ENCODE assay signal across 9 cellular contexts in the genomic region with DNA sequence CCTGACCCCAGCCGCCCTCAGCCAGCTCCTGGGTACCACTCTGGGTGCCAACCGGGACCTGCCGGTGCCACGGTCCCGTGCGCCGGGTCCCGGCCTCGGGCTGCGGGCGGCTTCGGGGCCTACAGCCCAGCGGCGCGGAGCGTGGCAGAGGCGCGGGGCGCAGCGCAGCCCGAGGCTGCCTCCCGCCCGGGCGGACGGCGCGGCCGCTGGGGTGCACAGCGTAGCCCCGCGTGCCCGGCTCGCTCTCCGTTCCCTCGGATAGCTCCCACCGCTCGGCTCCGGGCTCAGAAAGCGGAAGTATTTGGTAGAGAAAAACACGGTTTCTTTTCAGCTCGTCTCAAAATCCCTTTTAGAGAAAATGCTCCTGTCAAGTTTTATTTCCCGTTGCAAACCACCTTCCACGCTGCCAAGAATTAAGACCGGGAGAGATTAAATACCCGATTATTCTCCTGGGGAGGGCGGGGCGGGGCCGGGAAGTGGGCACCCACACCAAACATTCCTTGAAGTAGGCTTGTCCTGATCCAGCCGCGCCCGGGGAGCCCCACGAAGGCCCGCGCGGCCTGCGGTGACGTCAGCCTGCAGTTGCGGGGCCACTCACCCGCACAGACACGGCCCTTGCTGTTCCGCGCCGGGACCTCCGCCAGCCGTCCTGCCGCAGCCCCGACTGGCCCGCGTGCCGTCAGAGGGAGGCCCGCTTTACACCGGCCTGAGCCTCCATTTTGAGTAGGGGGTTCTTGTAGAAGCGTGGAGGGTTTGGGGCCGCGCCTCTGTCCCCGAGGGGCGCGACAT. TPM values are rescaled to one million over a fixed set of nuclear protein-coding genes. Genes with fewer than 3 reads are reported as not detected.
DNase-seq lines count a peak whose midpoint lies in the region; ATAC-seq and TF ChIP-seq lines count a peak whose summit lies in the region.
"Had no signal": no experiment of that assay in that cellular context is flagged by ENCODE, and none has a peak within 500 bp of the region (broad histone marks: within the 10 kb centered on the region; RNA-seq: fewer than 3 reads in every experiment).

No MANE protein-coding gene starts in this region.

- H3K36me3 Mint-ChIP-seq in effector memory CD8-positive, alpha-beta T cell (ENCODE audit: insufficient read depth), result peaks cover 23% of the 10 kb centered on the region
- H3K36me3 Mint-ChIP-seq in natural killer cell, result no peaks in the 10 kb centered on the region

- in situ Hi-C loops in KBM-7 (cut with MboI; ENCODE audit: low pct_unique_long_range_greater_than_20kb, low sequenced_read_pairs), result loop anchor here (25.0 kb wide), 1 partner anchor 830 kb away; no protein-coding TSS in a partner anchor

- intact Hi-C loops in natural killer cell (cut with micrococcal nuclease), result no loop called here

- DNase-seq in KBM-7 (peak; percentile 64), natural killer cell (peak; percentile 22), NAMALWA (ENCODE audit: low spot score) (no peak)
- DNase-seq in effector memory CD8-positive, alpha-beta T cell, result no peak
- DNase-seq: DND-41 had no signal

- no peaks in the 10 kb centered on the region for H3K9me3 Mint-ChIP-seq in effector memory CD8-positive, alpha-beta T cell
- no peaks in the 10 kb centered on the region for H3K9me3 Mint-ChIP-seq in natural killer cell

- peak overlapping the region; percentile 40 to 65 for H3K4me3 Mint-ChIP-seq in effector memory CD8-positive, alpha-beta T cell
- peak overlapping the region; percentile 81 for H3K4me3 Mint-ChIP-seq in natural killer cell

- H3K4me1 ChIP-seq in ACC112 (ENCODE audit: control insufficient read depth, insufficient read depth, low read length, unreplicated experiment), result no peaks in the 10 kb centered on the region

- TF ChIP-seq CTCF in natural killer cell (IDR thresholded peaks at IDR 0.05), result no peak

- ATAC-seq in effector memory CD8-positive, alpha-beta T cell (replicated peaks), result peak; percentile 64
- peak; percentile 59 to 76 (median 70) for ATAC-seq in natural killer cell
- no peak for ATAC-seq in GM21360 (IDR thresholded peaks at IDR 0.05; ENCODE audit: unreplicated experiment)
- ATAC-seq in HG02970 (IDR thresholded peaks at IDR 0.05; ENCODE audit: low FRiP score, unreplicated experiment), result no peak
- no peak for ATAC-seq in GM19324 (IDR thresholded peaks at IDR 0.05; ENCODE audit: low FRiP score, unreplicated experiment)

- peaks cover 98% of the 10 kb centered on the region for H3K27me3 ChIP-seq in ACC112 (ENCODE audit: insufficient read depth, low read length)

- H3K27me3 Mint-ChIP-seq in effector memory CD8-positive, alpha-beta T cell, result peaks cover 85 to 97% of the 10 kb centered on the region in 2 donors
- H3K27me3 Mint-ChIP-seq in natural killer cell (ENCODE audit: low read depth in 2 of 2), result peaks cover 79 to 90% of the 10 kb centered on the region in 2 donors

- no peak overlapping the region for H3K27ac Mint-ChIP-seq in effector memory CD8-positive, alpha-beta T cell
- H3K27ac Mint-ChIP-seq in natural killer cell, result no peak overlapping the region

- H3K79me2 ChIP-seq in ACC112 (ENCODE audit: control insufficient read depth, insufficient read depth, low read length, unreplicated experiment), result no peaks in the 10 kb centered on the region

- peaks cover 20 to 34% of the 10 kb centered on the region in 2 donors for H3K4me1 Mint-ChIP-seq in effector memory CD8-positive, alpha-beta T cell (ENCODE audit: low read depth in 2 of 2)
- H3K4me1 Mint-ChIP-seq in natural killer cell, result peaks cover 33 to 41% of the 10 kb centered on the region in 2 donors

- peak overlapping the region; percentile 32 for H2AFZ ChIP-seq in ACC112 (ENCODE audit: low read length, unreplicated experiment)

- peak overlapping the region; percentile 69 for H3K4me3 ChIP-seq in ACC112 (ENCODE audit: low read depth, low read length)

- H3K27ac ChIP-seq in ACC112 (ENCODE audit: low read depth, low read length), result no peak overlapping the region

- no peaks in the 10 kb centered on the region for H3K36me3 ChIP-seq in ACC112 (ENCODE audit: insufficient read depth, low read length)

RNA-seq across cellular contexts. Expression of a gene that starts 7.2 kb away (rescaled TPM):
- total RNA-seq in natural killer cell, result not detected

RNA-seq across cellular contexts. Expression of a gene that starts 7.7 kb away (rescaled TPM):
- total RNA-seq in natural killer cell, result not detected

RNA-seq across cellular contexts. Expression of a gene that starts 18.6 kb away (rescaled TPM):
- total RNA-seq in natural killer cell, result 1 to 10 TPM in 2 of 3 donors, under 1 TPM in 1; 0.82 to 3.3 (median 2.2) TPM

RNA-seq across cellular contexts. Expression of a gene that starts 27.4 kb away (rescaled TPM):
- total RNA-seq in natural killer cell, result 1 to 10 TPM in 1 of 3 donors, under 1 TPM in 2; 0.39 to 4.6 (median 0.42) TPM

RNA-seq across cellular contexts. Expression of a gene that starts 36.3 kb away (rescaled TPM):
- total RNA-seq in natural killer cell, result not detected

Comparison
In these comparisons a context has a peak if more than half of its experiments do, and no peak if none do; other contexts are left out.
1. DNase-seq: peak in KBM-7 (single experiment) and natural killer cell (single experiment); none in effector memory CD8-positive, alpha-beta T cell (0 of 3) and NAMALWA (single experiment).
2. ATAC-seq: peak in effector memory CD8-positive, alpha-beta T cell (single experiment) and natural killer cell (3 of 3); none in GM21360 (single experiment), HG02970 (single experiment) and GM19324 (single experiment).